ENCODE assay signal across 1 cellular context in genomic region chr3:101466465-101467309, GRCh38.
TF ChIP-seq lines count a peak whose summit lies in the region.

No MANE protein-coding gene starts in this region.

TF ChIP-seq in HepG2, 621 proteins besides CTCF, POLR2A, EP300 and RAD21 (continues in another document):
- peak; percentile 91 for TF ChIP-seq HOXA3 (CRISPR knock-in tag; IDR thresholded peaks at IDR 0.05)
- TF ChIP-seq ZMAT3 (CRISPR knock-in tag; conservative IDR thresholded peaks at IDR 0.05) = 0 out of 2 replicates have a peak, but pooled peaks have one; percentile 18
- no peak for TF ChIP-seq ETS1 (CRISPR knock-in tag; IDR thresholded peaks at IDR 0.05)
- TF ChIP-seq MXD4 (CRISPR knock-in tag; IDR thresholded peaks at IDR 0.05) = peak; percentile 21; the same call in 1 of the 2 replicates
- no peak for TF ChIP-seq GZF1 (CRISPR knock-in tag; IDR thresholded peaks at IDR 0.05)
- peak; percentile 19; the same call in 1 of the 2 replicates for TF ChIP-seq SOX5 (CRISPR knock-in tag; IDR thresholded peaks at IDR 0.05; ENCODE audit: borderline replicate concordance)
- TF ChIP-seq GATAD2A (CRISPR knock-in tag; IDR thresholded peaks at IDR 0.05) = peak; percentile 49
- no peak for TF ChIP-seq ZBTB49 (CRISPR knock-in tag; IDR thresholded peaks at IDR 0.05; ENCODE audit: borderline replicate concordance)
- no peak for TF ChIP-seq MAF1 (CRISPR knock-in tag; IDR thresholded peaks at IDR 0.05; ENCODE audit: borderline replicate concordance)
- TF ChIP-seq ZNF432 (CRISPR knock-in tag; IDR thresholded peaks at IDR 0.05; ENCODE audit: borderline replicate concordance) = no peak
- peak; percentile 54; the same call in 1 of the 2 replicates for TF ChIP-seq KLF12 (CRISPR knock-in tag; IDR thresholded peaks at IDR 0.05; ENCODE audit: borderline replicate concordance)
- TF ChIP-seq WIZ (CRISPR knock-in tag; IDR thresholded peaks at IDR 0.05) = peak; percentile 78; the same call in 1 of the 2 replicates
- TF ChIP-seq ZNF543 (CRISPR knock-in tag; IDR thresholded peaks at IDR 0.05) = peak; percentile 64; the same call in 1 of the 2 replicates
- TF ChIP-seq ZGPAT (CRISPR knock-in tag; IDR thresholded peaks at IDR 0.05) = 0 out of 2 replicates have a peak, but pooled peaks have one; percentile 31
- TF ChIP-seq EEA1 (CRISPR knock-in tag; IDR thresholded peaks at IDR 0.05; ENCODE audit: borderline replicate concordance) = 0 out of 2 replicates have a peak, but pooled peaks have one; percentile 43
- no peak for TF ChIP-seq SP1 (IDR thresholded peaks at IDR 0.05)
- no peak for TF ChIP-seq SP1 (CRISPR knock-in tag; IDR thresholded peaks at IDR 0.05)
- peak; percentile 41; the same call in 1 of the 2 replicates for TF ChIP-seq GMEB1 (CRISPR knock-in tag; IDR thresholded peaks at IDR 0.05; ENCODE audit: borderline replicate concordance)
- no peak for TF ChIP-seq MYPOP (CRISPR knock-in tag; IDR thresholded peaks at IDR 0.05)
- TF ChIP-seq ZNF10 (CRISPR knock-in tag; IDR thresholded peaks at IDR 0.05; ENCODE audit: borderline replicate concordance, low read depth) = no peak
- no peak for TF ChIP-seq REL (CRISPR knock-in tag; conservative IDR thresholded peaks at IDR 0.05)
- TF ChIP-seq ZFP91 (CRISPR knock-in tag; IDR thresholded peaks at IDR 0.05; ENCODE audit: borderline replicate concordance) = peak; percentile 65; the same call in 1 of the 2 replicates
- peak; percentile 58 for TF ChIP-seq CCDC6 (CRISPR knock-in tag; IDR thresholded peaks at IDR 0.05)
- peak; percentile 12; the same call in 1 of the 2 replicates for TF ChIP-seq FOXO1 (CRISPR knock-in tag; IDR thresholded peaks at IDR 0.05)
- peak; percentile 28; the same call in 1 of the 2 replicates for TF ChIP-seq HNF4A (CRISPR knock-in tag; IDR thresholded peaks at IDR 0.05)
- peak; percentile 85 for TF ChIP-seq ZNF687 (CRISPR knock-in tag; IDR thresholded peaks at IDR 0.05)
- TF ChIP-seq E2F2 (CRISPR knock-in tag; IDR thresholded peaks at IDR 0.05; ENCODE audit: borderline replicate concordance) = 0 out of 2 replicates have a peak, but pooled peaks have one; percentile 51
- 0 out of 2 replicates have a peak, but pooled peaks have one; percentile 37 for TF ChIP-seq ERF (CRISPR knock-in tag; IDR thresholded peaks at IDR 0.05)
- peak; percentile 53 for TF ChIP-seq TEAD3 (CRISPR knock-in tag; optimal IDR thresholded peaks at IDR 0.05; ENCODE audit: borderline replicate concordance)
- TF ChIP-seq THAP11 (CRISPR knock-in tag; IDR thresholded peaks at IDR 0.05) = peak; percentile 55; the same call in 1 of the 2 replicates
- no peak for TF ChIP-seq MATR3 (CRISPR knock-in tag; IDR thresholded peaks at IDR 0.05)
- TF ChIP-seq IRF2 (CRISPR knock-in tag; IDR thresholded peaks at IDR 0.05) = peak; percentile 30; the same call in 1 of the 2 replicates
- peak; percentile 73 for TF ChIP-seq ZFX (CRISPR knock-in tag; IDR thresholded peaks at IDR 0.05; ENCODE audit: low read depth)
- no peak for TF ChIP-seq BCL6 (CRISPR knock-in tag; IDR thresholded peaks at IDR 0.05)
- TF ChIP-seq ISL2 (CRISPR knock-in tag; IDR thresholded peaks at IDR 0.05) = no peak
- peak; percentile 43; the same call in 1 of the 2 replicates for TF ChIP-seq ARID2 (CRISPR knock-in tag; IDR thresholded peaks at IDR 0.05; ENCODE audit: borderline replicate concordance)
- TF ChIP-seq PAXIP1 (CRISPR knock-in tag; conservative IDR thresholded peaks at IDR 0.05) = peak; percentile 34; the same call in 1 of the 2 replicates
- 0 out of 2 replicates have a peak, but pooled peaks have one; percentile 43 for TF ChIP-seq ZNF317 (CRISPR knock-in tag; IDR thresholded peaks at IDR 0.05)
- peak; percentile 41; the same call in 1 of the 2 replicates for TF ChIP-seq GABPB1 (CRISPR knock-in tag; IDR thresholded peaks at IDR 0.05)
- TF ChIP-seq ZNF431 (CRISPR knock-in tag; IDR thresholded peaks at IDR 0.05; ENCODE audit: borderline replicate concordance, low read depth) = 0 out of 2 replicates have a peak, but pooled peaks have one; percentile 63
- TF ChIP-seq ZNF124 (CRISPR knock-in tag; IDR thresholded peaks at IDR 0.05) = no peak
- TF ChIP-seq ZNF501 (CRISPR knock-in tag; IDR thresholded peaks at IDR 0.05) = peak; percentile 76
- TF ChIP-seq ZNF788 (CRISPR knock-in tag; IDR thresholded peaks at IDR 0.05; ENCODE audit: borderline replicate concordance) = peak; percentile 74
